29 cellular contexts compared by ENCODE assay signal in the genomic region with DNA sequence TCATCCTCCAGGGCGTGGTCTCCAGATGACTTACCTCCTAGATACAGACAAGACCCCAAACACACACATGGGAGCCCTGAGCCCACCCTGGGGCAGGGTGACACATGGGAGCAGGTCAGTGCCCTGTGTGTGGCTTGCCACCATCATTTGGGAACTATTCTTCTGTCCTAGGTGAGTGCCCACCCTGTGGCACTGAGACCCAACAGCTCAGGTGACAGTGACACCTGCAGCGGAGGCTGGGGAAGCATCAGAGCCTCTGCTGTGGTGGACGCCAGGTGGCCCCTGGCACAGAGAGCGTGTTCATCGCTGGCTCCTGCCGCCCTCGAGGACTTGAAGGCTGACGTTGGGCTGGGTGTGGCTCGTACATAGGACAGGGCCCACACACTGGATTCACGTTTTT.
"Had no signal": no experiment of that assay in that cellular context is flagged by ENCODE, and none has a peak within 500 bp of the region (broad histone marks: within the 10 kb centered on the region; RNA-seq: fewer than 3 reads in every experiment).

No MANE protein-coding gene starts in this region.

- DNase-seq: activated CD4-positive, alpha-beta T cell treated with anti-CD3 and anti-CD28 coated beads for 1 hour; activated CD8-positive, alpha-beta memory T cell treated with anti-CD3 and anti-CD28 coated beads, Interleukin-2, amount 50 U/mL, for 48 hours; activated gamma-delta T cell treated with Interleukin-2 at 50 U/mL for 16 hours; activated T-cell treated with anti-CD3 and anti-CD28 coated beads, Interleukin-2, amount 50 U/mL, for 72 hours; brain microvascular endothelial cell; central memory CD4-positive, alpha-beta T cell; dermis blood vessel endothelial cell; effector CD8-positive, alpha-beta T cell; foreskin melanocyte; left lung; natural killer cell; small intestine; stimulated activated CD4-positive, alpha-beta T cell treated with anti-CD3 and anti-CD28 coated beads, Interleukin-15, amount 100 ng/mL, for 24 hours; stimulated activated naive CD4-positive, alpha-beta T cell treated with Interleukin-2 at 50 U/mL for 16 hours; substantia nigra; T-helper 1 cell; thyroid gland; upper lobe of right lung; WERI-Rb-1 had no signal

- ATAC-seq: activated T-cell treated with anti-CD3 and anti-CD28 coated beads, Interleukin-2, amount 50 U/mL, for 72 hours; esophagus mucosa; left lung; natural killer cell; sciatic nerve; upper lobe of right lung had no signal

- H3K4me1 ChIP-seq: adrenal gland, ascending aorta, left lung, thyroid gland, upper lobe of right lung had no signal

- H3K4me1 Mint-ChIP-seq: natural killer cell had no signal

- H3K9ac ChIP-seq: parathyroid adenoma had no signal

- H3K27me3 Mint-ChIP-seq: activated naive CD8-positive, alpha-beta T cell had no signal

- FAIRE-seq: endothelial cell of umbilical vein, small intestine, TTC549 had no signal

- H3K4me3 ChIP-seq: adrenal gland, ascending aorta, left lung, thyroid gland, upper lobe of right lung had no signal

- H2AFZ ChIP-seq: parathyroid adenoma had no signal

- H3K9me3 Mint-ChIP-seq: activated T-cell treated with anti-CD3 and anti-CD28 coated beads, Interleukin-2, amount 50 U/mL, for 72 hours; mesothelial cell of epicardium; natural killer cell had no signal

- H3K27ac Mint-ChIP-seq: activated naive CD8-positive, alpha-beta T cell; activated T-cell treated with anti-CD3 and anti-CD28 coated beads, Interleukin-2, amount 50 U/mL, for 72 hours; mesothelial cell of epicardium; natural killer cell had no signal

- H3K27me3 ChIP-seq: adrenal gland, ascending aorta, brain microvascular endothelial cell, left lung, neutrophil, thyroid gland, upper lobe of right lung had no signal

- H3K9me3 ChIP-seq: adrenal gland, ascending aorta, left lung, neutrophil, thyroid gland, upper lobe of right lung had no signal

- H3K4me3 Mint-ChIP-seq: activated naive CD8-positive, alpha-beta T cell; activated T-cell treated with anti-CD3 and anti-CD28 coated beads, Interleukin-2, amount 50 U/mL, for 72 hours; mesothelial cell of epicardium; natural killer cell had no signal

- H3K27ac ChIP-seq: adrenal gland, ascending aorta, brain microvascular endothelial cell, left lung, neutrophil, parathyroid adenoma, thyroid gland, upper lobe of right lung, WERI-Rb-1 had no signal
